In genomic region chr2:120935339-120936313, GRCh38 we compare ENCODE assay signal across 12 cellular contexts.
A peak's percentile ranks its signal among the peaks of the same experiment; 100 is the strongest.
DNase-seq lines count a peak whose midpoint lies in the region; ATAC-seq, FAIRE-seq and TF ChIP-seq lines count a peak whose summit lies in the region.
"Had no signal": no experiment of that assay in that cellular context is flagged by ENCODE, and none has a peak within 500 bp of the region (broad histone marks: within the 10 kb centered on the region; RNA-seq: fewer than 3 reads in every experiment).

No MANE protein-coding gene starts in this region.

- peak; percentile 87 to 96 for DNase-seq in A549 (ENCODE audit: low read depth in 1 of 2, low spot score in 1 of 2)
- peak; percentile 29 for DNase-seq in LHCN-M2 (ENCODE audit: low read depth)
- peak; percentile 55 for DNase-seq in ecto neural progenitor cell (ENCODE audit: low spot score)
- DNase-seq in nephron progenitor cell, result peak; percentile 39
- no peak for DNase-seq in activated T-helper 2 cell treated with anti-CD3 and anti-CD28 coated beads, Interferon-gamma antibody, Interleukin-2, Interleukin-4, amounts not matched to agents 10 μg/mL and 5 μg/mL and 100 μg/mL, durations not matched to agents 14 hours and 24 hours and 36 hours (ENCODE audit: low spot score)
- no peak for DNase-seq in substantia nigra (lab: John Stamatoyannopoulos, UW)
- no peak for DNase-seq in GM12892 (ENCODE audit: insufficient read length)
- DNase-seq in NCI-H1694 treated with DMSO at 0.1 percent for 48 hours (lab: John Stamatoyannopoulos, UW), result no peak
- DNase-seq: activated CD8-positive, alpha-beta T cell treated with anti-CD3 and anti-CD28 coated beads for 36 hours; CD4-positive, CD25-positive, alpha-beta regulatory T cell; MM.1S had no signal

- ATAC-seq in A549, result peak; percentile 67 to 68
- ATAC-seq: activated CD8-positive, alpha-beta T cell treated with anti-CD3 and anti-CD28 coated beads for 36 hours had no signal

- peak overlapping the region; percentile 21 for H3K4me3 ChIP-seq in A549

- H3K4me1 Mint-ChIP-seq in nephron progenitor cell, result peaks cover 75% of the 10 kb centered on the region
- no peaks in the 10 kb centered on the region for H3K4me1 Mint-ChIP-seq in activated T-helper 2 cell treated with anti-CD3 and anti-CD28 coated beads, Interferon-gamma antibody, Interleukin-2, Interleukin-4, amounts not matched to agents 10 μg/mL and 5 μg/mL and 100 μg/mL, durations not matched to agents 14 hours and 24 hours and 36 hours (ENCODE audit: low read depth)

- H3K27ac Mint-ChIP-seq in nephron progenitor cell, result peak overlapping the region; percentile 61
- H3K27ac Mint-ChIP-seq in activated T-helper 2 cell treated with anti-CD3 and anti-CD28 coated beads, Interferon-gamma antibody, Interleukin-2, Interleukin-4, amounts not matched to agents 10 μg/mL and 5 μg/mL and 100 μg/mL, durations not matched to agents 14 hours and 24 hours and 36 hours, result no peak overlapping the region
- H3K27ac Mint-ChIP-seq: activated CD8-positive, alpha-beta T cell treated with anti-CD3 and anti-CD28 coated beads for 36 hours had no signal

- peak overlapping the region; percentile 89 for H3K4me2 ChIP-seq in A549

- TF ChIP-seq EP300 in A549 (IDR thresholded peaks at IDR 0.05), result peak; percentile 88 to 96; a peak in 4 of 5 replicates

- TF ChIP-seq RAD21 in A549 (conservative IDR thresholded peaks at IDR 0.05 in 1 of 2, IDR thresholded peaks at IDR 0.05 in 1 of 2), result peak in 1 of 2 experiments; percentile 53

- peaks cover 80% of the 10 kb centered on the region for H3K4me1 ChIP-seq in A549

- TF ChIP-seq POLR2A in A549 (IDR thresholded peaks at IDR 0.05; ENCODE audit: low read length) (peak; percentile 46; the same call in 1 of the 2 replicates), GM12892 (IDR thresholded peaks at IDR 0.05; ENCODE audit: low read depth, low read length) (no peak)

- H3K27me3 Mint-ChIP-seq in nephron progenitor cell (ENCODE audit: low read depth, poor library complexity), result peaks cover 21% of the 10 kb centered on the region
- H3K27me3 Mint-ChIP-seq in activated T-helper 2 cell treated with anti-CD3 and anti-CD28 coated beads, Interferon-gamma antibody, Interleukin-2, Interleukin-4, amounts not matched to agents 10 μg/mL and 5 μg/mL and 100 μg/mL, durations not matched to agents 14 hours and 24 hours and 36 hours (ENCODE audit: low read depth), result no peaks in the 10 kb centered on the region
- H3K27me3 Mint-ChIP-seq: activated CD8-positive, alpha-beta T cell treated with anti-CD3 and anti-CD28 coated beads for 36 hours had no signal

- H3K36me3 Mint-ChIP-seq in nephron progenitor cell (ENCODE audit: low read depth), result peaks cover 14% of the 10 kb centered on the region
- no peaks in the 10 kb centered on the region for H3K36me3 Mint-ChIP-seq in activated T-helper 2 cell treated with anti-CD3 and anti-CD28 coated beads, Interferon-gamma antibody, Interleukin-2, Interleukin-4, amounts not matched to agents 10 μg/mL and 5 μg/mL and 100 μg/mL, durations not matched to agents 14 hours and 24 hours and 36 hours (ENCODE audit: low read depth)
- H3K36me3 Mint-ChIP-seq: CD4-positive, CD25-positive, alpha-beta regulatory T cell had no signal

- H3K9me3 Mint-ChIP-seq in nephron progenitor cell, result peaks cover 5% of the 10 kb centered on the region
- no peaks in the 10 kb centered on the region for H3K9me3 Mint-ChIP-seq in activated T-helper 2 cell treated with anti-CD3 and anti-CD28 coated beads, Interferon-gamma antibody, Interleukin-2, Interleukin-4, amounts not matched to agents 10 μg/mL and 5 μg/mL and 100 μg/mL, durations not matched to agents 14 hours and 24 hours and 36 hours
- H3K9me3 Mint-ChIP-seq: activated CD8-positive, alpha-beta T cell treated with anti-CD3 and anti-CD28 coated beads for 36 hours had no signal

- H3K27ac ChIP-seq in A549 (peak overlapping the region; percentile 97 to 98), substantia nigra (ENCODE audit: low read depth, low read length, poor library complexity, severe bottlenecking) (no peak overlapping the region)

- FAIRE-seq in A549 (lab: Jason Lieb, UNC) (peak; percentile 36), GM12892 (lab: Jason Lieb, UNC) (no peak)
- FAIRE-seq: colon had no signal

- WGBS in A549 (ENCODE audit: missing lambda C conversion rate), result 1% methylated on average over 20 of the region's 26 CpGs

- CTCF ChIA-PET in A549 (lab: Yijun Ruan, JAX), result interaction anchor here (0.8 to 5.2 kb wide), 8 partner anchors 8 to 240 kb away, joined by 3 to 23 read pairs (median 4); no protein-coding TSS in a partner anchor

- POLR2A ChIA-PET in A549 (lab: Yijun Ruan, JAX), result interaction anchor here (0.6 to 4.4 kb wide), 12 partner anchors 8 to 794 kb away, joined by 3 to 92 read pairs (median 4); no protein-coding TSS in a partner anchor

- intact Hi-C loops in activated T-helper 2 cell treated with anti-CD3 and anti-CD28 coated beads, Interferon-gamma antibody, Interleukin-2, Interleukin-4, amounts not matched to agents 10 μg/mL and 5 μg/mL and 100 μg/mL, durations not matched to agents 14 hours and 24 hours and 36 hours (cut with micrococcal nuclease), result no loop called here

- TF ChIP-seq CTCF in A549 (IDR thresholded peaks at IDR 0.05) (no peak), nephron progenitor cell (IDR thresholded peaks at IDR 0.05) (no peak)

- H3K9me3 ChIP-seq in A549, result 0 out of 3 replicates have a peak, but pooled peaks cover 3% of the 10 kb centered on the region

- H3K4me3 Mint-ChIP-seq in nephron progenitor cell, result peak overlapping the region; percentile 29
- H3K4me3 Mint-ChIP-seq in activated T-helper 2 cell treated with anti-CD3 and anti-CD28 coated beads, Interferon-gamma antibody, Interleukin-2, Interleukin-4, amounts not matched to agents 10 μg/mL and 5 μg/mL and 100 μg/mL, durations not matched to agents 14 hours and 24 hours and 36 hours (ENCODE audit: low read depth), result no peak overlapping the region
- H3K4me3 Mint-ChIP-seq: activated CD8-positive, alpha-beta T cell treated with anti-CD3 and anti-CD28 coated beads for 36 hours; CD4-positive, CD25-positive, alpha-beta regulatory T cell had no signal

TF ChIP-seq in A549, 52 proteins besides CTCF, POLR2A, EP300 and RAD21 (continues in another document):
- TF ChIP-seq HEYL (CRISPR knock-in tag; IDR thresholded peaks at IDR 0.05), result peak; percentile 67; the same call in 1 of the 2 replicates
- TF ChIP-seq HOXA7 (CRISPR knock-in tag; IDR thresholded peaks at IDR 0.05), result peak; percentile 88; the same call in 1 of the 2 replicates
- peak; percentile 34; the same call in 1 of the 2 replicates for TF ChIP-seq EHF (CRISPR knock-in tag; IDR thresholded peaks at IDR 0.05)
- 0 out of 2 replicates have a peak, but pooled peaks have one; percentile 15 for TF ChIP-seq BHLHE40 (IDR thresholded peaks at IDR 0.05; ENCODE audit: low read depth, low read length)
- TF ChIP-seq RCOR1 (IDR thresholded peaks at IDR 0.05; ENCODE audit: low read depth, low read length), result no peak
- peak; percentile 35 for TF ChIP-seq TP53 (CRISPR knock-in tag; IDR thresholded peaks at IDR 0.05)
- TF ChIP-seq MAX (IDR thresholded peaks at IDR 0.05), result peak; percentile 81
- no peak for TF ChIP-seq CHD2 (IDR thresholded peaks at IDR 0.05; ENCODE audit: low read length, partially characterized antibody)
- TF ChIP-seq ZC3H11A (IDR thresholded peaks at IDR 0.05), result no peak
- peak; percentile 97 for TF ChIP-seq KDM1A (IDR thresholded peaks at IDR 0.05; ENCODE audit: low read depth)
- TF ChIP-seq HOXB5 (CRISPR knock-in tag; IDR thresholded peaks at IDR 0.05), result peak; percentile 84; the same call in 1 of the 2 replicates
- peak; percentile 41 for TF ChIP-seq SMC3 (IDR thresholded peaks at IDR 0.05)
- peak; percentile 68 for TF ChIP-seq ATOH8 (CRISPR knock-in tag; IDR thresholded peaks at IDR 0.05; ENCODE audit: low read depth)
- TF ChIP-seq NR3C1 (IDR thresholded peaks at IDR 0.05), result no peak
- no peak for TF ChIP-seq NFE2L2 (conservative IDR thresholded peaks at IDR 0.05; ENCODE audit: low read length)
- TF ChIP-seq ESRRA (IDR thresholded peaks at IDR 0.05; ENCODE audit: borderline replicate concordance, low read length), result no peak
- no peak for TF ChIP-seq KDM5A (IDR thresholded peaks at IDR 0.05)
- no peak for TF ChIP-seq PHF8 (IDR thresholded peaks at IDR 0.05; ENCODE audit: borderline replicate concordance, low read depth)
- TF ChIP-seq MAZ (IDR thresholded peaks at IDR 0.05; ENCODE audit: borderline replicate concordance, low read depth, low read length), result 0 out of 2 replicates have a peak, but pooled peaks have one; percentile 12
- no peak for TF ChIP-seq FOSB (CRISPR knock-in tag; IDR thresholded peaks at IDR 0.05)
- peak; percentile 82 for TF ChIP-seq JUNB (IDR thresholded peaks at IDR 0.05)
- no peak for TF ChIP-seq HMGXB4 (CRISPR knock-in tag; IDR thresholded peaks at IDR 0.05; ENCODE audit: borderline replicate concordance)
- TF ChIP-seq POLR2AphosphoS2 (conservative IDR thresholded peaks at IDR 0.05; ENCODE audit: low read length), result no peak
- TF ChIP-seq RARB (CRISPR knock-in tag; IDR thresholded peaks at IDR 0.05), result peak; percentile 77; the same call in 1 of the 2 replicates
- TF ChIP-seq EHMT2 (IDR thresholded peaks at IDR 0.05; ENCODE audit: low read depth), result no peak

Comparison
In these comparisons a context has a peak if more than half of its experiments do, and no peak if none do; other contexts are left out.
1. DNase-seq: peak in A549 (2 of 2), LHCN-M2 (single experiment), ecto neural progenitor cell (single experiment) and nephron progenitor cell (single experiment); none in activated T-helper 2 cell treated with anti-CD3 and anti-CD28 coated beads, Interferon-gamma antibody, Interleukin-2, Interleukin-4, amounts not matched to agents 10 μg/mL and 5 μg/mL and 100 μg/mL, durations not matched to agents 14 hours and 24 hours and 36 hours (single experiment), substantia nigra (0 of 49), GM12892 (single experiment) and NCI-H1694 treated with DMSO at 0.1 percent for 48 hours (single experiment).